ENCODE assay signal across 8 cellular contexts in the genomic region with DNA sequence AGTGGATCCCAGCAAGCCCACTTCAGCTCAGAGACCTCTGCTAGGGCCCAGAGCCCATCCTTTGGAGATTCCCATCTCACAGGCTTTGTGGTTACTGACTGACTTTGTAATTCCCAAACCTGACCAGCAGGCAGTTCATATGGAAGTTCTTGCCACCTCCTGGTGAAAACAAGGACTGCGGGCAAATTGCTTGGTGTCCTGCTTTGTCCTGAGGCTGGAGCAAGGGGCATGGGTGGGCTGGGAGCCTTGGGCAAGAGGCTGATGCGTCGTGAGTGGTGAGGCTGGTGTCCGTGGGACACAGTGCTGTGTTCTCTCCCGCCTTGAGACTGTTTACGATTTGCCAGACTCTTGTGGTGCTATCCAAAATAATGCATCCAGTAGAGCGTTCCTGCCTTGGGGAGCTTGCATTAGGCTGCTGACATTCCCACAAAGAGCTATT.
DNase-seq lines count a peak whose midpoint lies in the region; ATAC-seq and TF ChIP-seq lines count a peak whose summit lies in the region.

No MANE protein-coding gene starts in this region.

- ATAC-seq in DND-41 (ENCODE audit: insufficient read depth, low read depth): no peak
- ATAC-seq in gastrocnemius medialis: no peak
- no peak for ATAC-seq in GM19455 (IDR thresholded peaks at IDR 0.05; ENCODE audit: unreplicated experiment)
- no peak for ATAC-seq in stimulated activated naive B cell treated with anti-CD40 and anti-IgM and Interleukin-4, amounts not matched to agents 10 μg/mL and 1 μg/mL and 100 μg/mL, for 72 hours (replicated peaks)

- H3K27me3 ChIP-seq in DND-41 (ENCODE audit: insufficient read depth, low read length, poor library complexity) (no peaks in the 10 kb centered on the region), left ventricle myocardium inferior (ENCODE audit: low read depth) (no peaks in the 10 kb centered on the region), gastrocnemius medialis (no peaks in the 10 kb centered on the region)

- H3K4me3 Mint-ChIP-seq in stimulated activated naive B cell treated with anti-CD40 and anti-IgM and Interleukin-4, amounts not matched to agents 10 μg/mL and 1 μg/mL and 100 μg/mL, for 72 hours: no peak overlapping the region

- peaks cover 32 to 56% of the 10 kb centered on the region in 2 donors for H3K4me1 Mint-ChIP-seq in stimulated activated naive B cell treated with anti-CD40 and anti-IgM and Interleukin-4, amounts not matched to agents 10 μg/mL and 1 μg/mL and 100 μg/mL, for 72 hours

- no peaks in the 10 kb centered on the region for H3K9me3 Mint-ChIP-seq in stimulated activated naive B cell treated with anti-CD40 and anti-IgM and Interleukin-4, amounts not matched to agents 10 μg/mL and 1 μg/mL and 100 μg/mL, for 72 hours

- H3K27ac ChIP-seq in DND-41 (ENCODE audit: low read length) (no peak overlapping the region), VCaP (peak overlapping the region; percentile 96), left ventricle myocardium inferior (replicated peaks) (peak overlapping the region; percentile 95), gastrocnemius medialis (peak overlapping the region; percentile 90 to 98 (median 94))

- H3K36me3 Mint-ChIP-seq in stimulated activated naive B cell treated with anti-CD40 and anti-IgM and Interleukin-4, amounts not matched to agents 10 μg/mL and 1 μg/mL and 100 μg/mL, for 72 hours: no peaks in the 10 kb centered on the region

- DNase-seq in DND-41 (peak; percentile 27), NCI-H1105 (lab: John Stamatoyannopoulos, UW) (peak; percentile 29), left ventricle myocardium inferior (peak; percentile 47), gastrocnemius medialis (peak in 1 of 2 donors; percentile 59), ureter (ENCODE audit: low spot score) (no peak)
- DNase-seq in stimulated activated naive B cell treated with anti-CD40 and anti-IgM and Interleukin-4, amounts not matched to agents 10 μg/mL and 1 μg/mL and 100 μg/mL, for 72 hours: no peak

- H2AFZ ChIP-seq in DND-41 (ENCODE audit: low read depth, low read length): no peak overlapping the region

- no peak overlapping the region for H3K9ac ChIP-seq in DND-41 (ENCODE audit: low read depth, low read length)

- H3K4me1 ChIP-seq in DND-41 (ENCODE audit: insufficient read depth, low read length) (peaks cover 46% of the 10 kb centered on the region), left ventricle myocardium inferior (peaks cover 63% of the 10 kb centered on the region), gastrocnemius medialis (peaks cover 47 to 51% of the 10 kb centered on the region in 2 donors)

- peak; percentile 57 for TF ChIP-seq CTCF in DND-41 (IDR thresholded peaks at IDR 0.05; ENCODE audit: borderline replicate concordance, extremely low read depth, low read length, poor library complexity, severe bottlenecking)
- TF ChIP-seq CTCF in VCaP (conservative IDR thresholded peaks at IDR 0.05): peak; percentile 72
- TF ChIP-seq CTCF in left ventricle myocardium inferior (IDR thresholded peaks at IDR 0.05; ENCODE audit: borderline replicate concordance): peak; percentile 62
- peak; percentile 43 to 64 (median 54) for TF ChIP-seq CTCF in gastrocnemius medialis (IDR thresholded peaks at IDR 0.05 in 4 of 5, conservative IDR thresholded peaks at IDR 0.05 in 1 of 5)

- peaks cover 15 to 16% of the 10 kb centered on the region in 2 donors for H3K27me3 Mint-ChIP-seq in stimulated activated naive B cell treated with anti-CD40 and anti-IgM and Interleukin-4, amounts not matched to agents 10 μg/mL and 1 μg/mL and 100 μg/mL, for 72 hours

- TF ChIP-seq POLR2A in gastrocnemius medialis (IDR thresholded peaks at IDR 0.05): no peak

- no peaks in the 10 kb centered on the region for H3K79me2 ChIP-seq in DND-41 (ENCODE audit: insufficient read depth, low read length)

- in situ Hi-C loops in gastrocnemius medialis (cut with MboI; ENCODE audit: low sequenced_read_pairs in 4 of 4): loop anchor here in 1 of 4 donors (10.0 kb wide), 1 partner anchor 148 kb away; no protein-coding TSS in a partner anchor

- H3K4me2 ChIP-seq in DND-41 (ENCODE audit: insufficient read depth, low read length): no peak overlapping the region

- H3K27ac Mint-ChIP-seq in stimulated activated naive B cell treated with anti-CD40 and anti-IgM and Interleukin-4, amounts not matched to agents 10 μg/mL and 1 μg/mL and 100 μg/mL, for 72 hours: no peak overlapping the region

- intact Hi-C loops in left ventricle myocardium inferior (cut with micrococcal nuclease) (loop anchor here (5.0 kb wide), 1 partner anchor 35 kb away; no protein-coding TSS in a partner anchor), gastrocnemius medialis (cut with DNase I; ENCODE audit: low total_unique reads) (loop anchor here (5.0 kb wide), 1 partner anchor 400 kb away; no protein-coding TSS in a partner anchor)

- H3K9me3 ChIP-seq in DND-41 (ENCODE audit: insufficient read depth, low read length, severe bottlenecking) (no peaks in the 10 kb centered on the region), left ventricle myocardium inferior (replicated peaks) (no peaks in the 10 kb centered on the region), gastrocnemius medialis (no peaks in the 10 kb centered on the region)

- H4K20me1 ChIP-seq in DND-41 (ENCODE audit: insufficient read depth, low read length): no peaks in the 10 kb centered on the region

- H3K4me3 ChIP-seq in DND-41 (ENCODE audit: low read depth in 1 of 2, low read length in 2 of 2) (no peak overlapping the region), left ventricle myocardium inferior (no peak overlapping the region), gastrocnemius medialis (no peak overlapping the region)

- H3K36me3 ChIP-seq in DND-41 (ENCODE audit: insufficient read depth, low read length) (no peaks in the 10 kb centered on the region), left ventricle myocardium inferior (no peaks in the 10 kb centered on the region), gastrocnemius medialis (no peaks in the 10 kb centered on the region)

Comparison
In these comparisons a context has a peak if more than half of its experiments do, and no peak if none do; other contexts are left out.
1. DNase-seq: peak in DND-41 (single experiment), NCI-H1105 (single experiment) and left ventricle myocardium inferior (single experiment); none in ureter (single experiment) and stimulated activated naive B cell treated with anti-CD40 and anti-IgM and Interleukin-4, amounts not matched to agents 10 μg/mL and 1 μg/mL and 100 μg/mL, for 72 hours (single experiment).
2. Peak in every context shown above with its lines, with median percentiles within 50 percentile points of each other: CTCF ChIP-seq.